16 cellular contexts compared by ENCODE assay signal in genomic region chr18:79065802-79066201, GRCh38.
"Had no signal": no experiment of that assay in that cellular context is flagged by ENCODE, and none has a peak within 500 bp of the region (broad histone marks: within the 10 kb centered on the region; RNA-seq: fewer than 3 reads in every experiment).

No MANE protein-coding gene starts in this region.

- DNase-seq: activated B cell treated with CpG ODN at 0.5 μM for 24 hours; activated CD4-positive, alpha-beta T cell treated with anti-CD3 and anti-CD28 coated beads, Interleukin-2, amount 10 ng/mL, durations not matched to agents 24 days and 14 days; activated naive CD4-positive, alpha-beta T cell treated with anti-CD3 and anti-CD28 coated beads, Interleukin-2, amount 10 ng/mL, durations not matched to agents 7 days and 5 days; activated T-cell treated with anti-CD3 and anti-CD28 coated beads for 4 hours; central memory CD4-positive, alpha-beta T cell; effector CD8-positive, alpha-beta T cell; foreskin keratinocyte; kidney glomerular epithelial cell; mesendoderm; pancreas; sigmoid colon; spleen; T-helper 17 cell; upper lobe of right lung had no signal

- H3K36me3 ChIP-seq: pancreas, sigmoid colon, spleen, upper lobe of right lung had no signal

- H3K27ac Mint-ChIP-seq: activated B cell treated with CpG ODN at 0.5 μM for 24 hours; activated CD4-positive, alpha-beta T cell treated with anti-CD3 and anti-CD28 coated beads, Interleukin-2, amount 10 ng/mL, durations not matched to agents 24 days and 14 days; activated T-helper 2 cell treated with anti-CD3 and anti-CD28 coated beads, Interferon-gamma antibody, Interleukin-2, Interleukin-4, amounts not matched to agents 10 μg/mL and 5 μg/mL and 100 μg/mL, durations not matched to agents 14 hours and 24 hours and 36 hours; T-helper 17 cell had no signal

- H3K27me3 ChIP-seq: foreskin keratinocyte, pancreas, sigmoid colon, spleen, upper lobe of right lung had no signal

- H3K9me3 ChIP-seq: pancreas, sigmoid colon, upper lobe of right lung had no signal

- H3K27ac ChIP-seq: foreskin keratinocyte, pancreas, sigmoid colon, spleen, upper lobe of right lung had no signal

- FAIRE-seq: pancreas had no signal

- H3K4me3 ChIP-seq: pancreas, sigmoid colon, spleen, upper lobe of right lung had no signal

- H3K4me3 Mint-ChIP-seq: activated B cell treated with CpG ODN at 0.5 μM for 24 hours; activated naive CD4-positive, alpha-beta T cell treated with anti-CD3 and anti-CD28 coated beads, Interleukin-2, amount 10 ng/mL, durations not matched to agents 7 days and 5 days; stimulated activated naive CD8-positive, alpha-beta T cell treated with anti-CD3 and anti-CD28 coated beads, Interleukin-15, Interleukin-2, amounts not matched to agents 100 ng/mL and 50 ng/mL, for 24 hours; T-helper 17 cell had no signal

- H3K27me3 Mint-ChIP-seq: T-helper 17 cell had no signal
